ENCODE assay signal across 8 cellular contexts in genomic region chr6:137707590-137708360, GRCh38.
A peak's percentile ranks its signal among the peaks of the same experiment; 100 is the strongest.
DNase-seq lines count a peak whose midpoint lies in the region; ATAC-seq, FAIRE-seq and TF ChIP-seq lines count a peak whose summit lies in the region.

No MANE protein-coding gene starts in this region.

- ATAC-seq in GM21528 (IDR thresholded peaks at IDR 0.05; ENCODE audit: low FRiP score, unreplicated experiment) (peak; percentile 69), thoracic aorta (ENCODE audit: insufficient number of reproducible peaks, low FRiP score, low read depth) (peak; percentile 48)

- H3K4me1 ChIP-seq in osteoblast (ENCODE audit: insufficient read depth, low read length) (peaks cover 20% of the 10 kb centered on the region), thoracic aorta (ENCODE audit: control insufficient read depth in 1 of 2, low read depth in 2 of 2) (peaks cover 0 to 9% of the 10 kb centered on the region in 2 donors)

- no peak overlapping the region for H3K4me3 ChIP-seq in fibroblast of the aortic adventitia (ENCODE audit: low read depth, low read length)
- H3K4me3 ChIP-seq in osteoblast (ENCODE audit: insufficient read depth, low read length) = peak overlapping the region; percentile 36
- H3K4me3 ChIP-seq in thoracic aorta = peak overlapping the region; percentile 56

- peaks cover 3% of the 10 kb centered on the region for H3K9me3 Mint-ChIP-seq in activated T-helper 1 cell treated with anti-CD3 and anti-CD28 coated beads, Interleukin-12 subunit alpha, Interleukin-12 subunit beta, Interleukin-2, Interleukin-4 antibody, amounts not matched to agents 30 ng/mL and 10 ng/mL and 1 ng/mL, durations not matched to agents 14 hours and 24 hours and 36 hours

- DNase-seq in DMS 273 (lab: John Stamatoyannopoulos, UW; ENCODE audit: unreplicated experiment) (peak; percentile 83), KBM-7 (peak; percentile 73), RCC 7860 (ENCODE audit: low spot score) (peak; percentile 53), fibroblast of the aortic adventitia (ENCODE audit: low read depth) (peak; percentile 88), osteoblast (ENCODE audit: insufficient read length, low spot score, missing footprints) (peak; percentile 50), thoracic aorta (ENCODE audit: low spot score) (no peak)
- peak; percentile 89 for DNase-seq in activated T-helper 1 cell treated with anti-CD3 and anti-CD28 coated beads, Interleukin-12 subunit alpha, Interleukin-12 subunit beta, Interleukin-2, Interleukin-4 antibody, amounts not matched to agents 30 ng/mL and 10 ng/mL and 1 ng/mL, durations not matched to agents 14 hours and 24 hours and 36 hours (ENCODE audit: low spot score)

- no peaks in the 10 kb centered on the region for H3K27me3 Mint-ChIP-seq in activated T-helper 1 cell treated with anti-CD3 and anti-CD28 coated beads, Interleukin-12 subunit alpha, Interleukin-12 subunit beta, Interleukin-2, Interleukin-4 antibody, amounts not matched to agents 30 ng/mL and 10 ng/mL and 1 ng/mL, durations not matched to agents 14 hours and 24 hours and 36 hours (ENCODE audit: insufficient read depth)

- no peaks in the 10 kb centered on the region for H3K27me3 ChIP-seq in osteoblast (ENCODE audit: insufficient read depth, low read length)
- no peaks in the 10 kb centered on the region for H3K27me3 ChIP-seq in thoracic aorta (replicated peaks; ENCODE audit: insufficient read depth)

- H3K9me3 ChIP-seq in osteoblast (ENCODE audit: low read depth, low read length) (no peaks in the 10 kb centered on the region), thoracic aorta (no peaks in the 10 kb centered on the region)

- TF ChIP-seq CTCF in fibroblast of the aortic adventitia (IDR thresholded peaks at IDR 0.05; ENCODE audit: insufficient read depth, low read length) (peak; percentile 67), osteoblast (IDR thresholded peaks at IDR 0.05; ENCODE audit: extremely low read depth, low read depth, low read length) (peak; percentile 76), thoracic aorta (IDR thresholded peaks at IDR 0.05) (peak; percentile 71)

- no peaks in the 10 kb centered on the region for H3K36me3 ChIP-seq in osteoblast (ENCODE audit: insufficient read depth, low read length)
- H3K36me3 ChIP-seq in thoracic aorta = no peaks in the 10 kb centered on the region

- intact Hi-C loops in activated T-helper 1 cell treated with anti-CD3 and anti-CD28 coated beads, Interleukin-12 subunit alpha, Interleukin-12 subunit beta, Interleukin-2, Interleukin-4 antibody, amounts not matched to agents 30 ng/mL and 10 ng/mL and 1 ng/mL, durations not matched to agents 14 hours and 24 hours and 36 hours (cut with micrococcal nuclease) = loop anchor here (1.0 to 10.0 kb wide), 19 partner anchors 8 to 887 kb away; partner anchors contain the start of gene TNFAIP3

- H3K4me2 ChIP-seq in osteoblast (ENCODE audit: insufficient read depth, low read length) = peak overlapping the region; percentile 75

- H3K79me2 ChIP-seq in osteoblast (ENCODE audit: insufficient read depth, low read length) = no peaks in the 10 kb centered on the region

- H3K4me1 Mint-ChIP-seq in activated T-helper 1 cell treated with anti-CD3 and anti-CD28 coated beads, Interleukin-12 subunit alpha, Interleukin-12 subunit beta, Interleukin-2, Interleukin-4 antibody, amounts not matched to agents 30 ng/mL and 10 ng/mL and 1 ng/mL, durations not matched to agents 14 hours and 24 hours and 36 hours (ENCODE audit: low read depth) = peaks cover 76% of the 10 kb centered on the region

- peak overlapping the region; percentile 94 for H3K27ac Mint-ChIP-seq in activated T-helper 1 cell treated with anti-CD3 and anti-CD28 coated beads, Interleukin-12 subunit alpha, Interleukin-12 subunit beta, Interleukin-2, Interleukin-4 antibody, amounts not matched to agents 30 ng/mL and 10 ng/mL and 1 ng/mL, durations not matched to agents 14 hours and 24 hours and 36 hours

- in situ Hi-C loops in KBM-7 (cut with MboI; ENCODE audit: low pct_unique_long_range_greater_than_20kb, low sequenced_read_pairs) = no loop called here

- peak; percentile 20 for FAIRE-seq in RCC 7860 (lab: Jason Lieb, UNC)

- peaks cover 6% of the 10 kb centered on the region for H3K36me3 Mint-ChIP-seq in activated T-helper 1 cell treated with anti-CD3 and anti-CD28 coated beads, Interleukin-12 subunit alpha, Interleukin-12 subunit beta, Interleukin-2, Interleukin-4 antibody, amounts not matched to agents 30 ng/mL and 10 ng/mL and 1 ng/mL, durations not matched to agents 14 hours and 24 hours and 36 hours (ENCODE audit: low read depth)

- peak overlapping the region; percentile 60 for H2AFZ ChIP-seq in osteoblast (ENCODE audit: low read length)

- peak overlapping the region; percentile 52 for H3K27ac ChIP-seq in osteoblast (ENCODE audit: low read depth, low read length)
- H3K27ac ChIP-seq in thoracic aorta = no peak overlapping the region

- H4K20me1 ChIP-seq in osteoblast (ENCODE audit: insufficient read depth, low read length) = no peaks in the 10 kb centered on the region

- peak overlapping the region; percentile 70 for H3K4me3 Mint-ChIP-seq in activated T-helper 1 cell treated with anti-CD3 and anti-CD28 coated beads, Interleukin-12 subunit alpha, Interleukin-12 subunit beta, Interleukin-2, Interleukin-4 antibody, amounts not matched to agents 30 ng/mL and 10 ng/mL and 1 ng/mL, durations not matched to agents 14 hours and 24 hours and 36 hours
